ENCODE assay signal across 8 cellular contexts in genomic region chr1:52032785-52033131, GRCh38. TPM values are rescaled to one million over a fixed set of nuclear protein-coding genes. Genes with fewer than 3 reads are reported as not detected.
DNase-seq lines count a peak whose midpoint lies in the region; ATAC-seq and TF ChIP-seq lines count a peak whose summit lies in the region.

No MANE protein-coding gene starts in this region.

- H3K4me1 ChIP-seq in gastroesophageal sphincter, result peaks cover 8 to 33% (median 12%) of the 10 kb centered on the region in 3 donors
- H3K4me1 ChIP-seq in neutrophil (ENCODE audit: control insufficient read depth in 1 of 2, insufficient read depth in 1 of 2, low read depth in 1 of 2, low read length in 1 of 2), result peaks cover 25 to 26% of the 10 kb centered on the region in 2 experiments

- H3K36me3 Mint-ChIP-seq in CD4-positive, alpha-beta T cell (ENCODE audit: low read depth), result peaks cover 43% of the 10 kb centered on the region

- peaks cover 40% of the 10 kb centered on the region for H3K4me1 Mint-ChIP-seq in CD4-positive, alpha-beta T cell (ENCODE audit: low read depth)

- intact Hi-C loops in CD4-positive, alpha-beta T cell (cut with DNase I, micrococcal nuclease), result loop anchor here (1.0 to 10.0 kb wide), 2 partner anchors 24 to 1068 kb away; partner anchors contain the start of genes BTF3L4 (in 1 of the 2) and FAF1 (in 1 of the 2)

- H3K9me3 Mint-ChIP-seq in CD4-positive, alpha-beta T cell, result no peaks in the 10 kb centered on the region

- no peak for TF ChIP-seq CTCF in CD4-positive, alpha-beta T cell (IDR thresholded peaks at IDR 0.05)
- TF ChIP-seq CTCF in gastroesophageal sphincter (IDR thresholded peaks at IDR 0.05) (no peak), neutrophil (IDR thresholded peaks at IDR 0.05) (no peak)

- peak; percentile 3 for ATAC-seq in CD4-positive, alpha-beta T cell (ENCODE audit: poor library complexity)
- ATAC-seq in gastroesophageal sphincter (peak; percentile 48), HG03045 (IDR thresholded peaks at IDR 0.05; ENCODE audit: unreplicated experiment) (no peak)

- peak overlapping the region; percentile 81 for H3K27ac ChIP-seq in CD4-positive, alpha-beta T cell (ENCODE audit: low read depth, low read length)
- H3K27ac ChIP-seq in gastroesophageal sphincter (peak overlapping the region; percentile 87 to 93 (median 90)), neutrophil (peak overlapping the region; percentile 83)

- H3K27me3 ChIP-seq in CD4-positive, alpha-beta T cell (ENCODE audit: control insufficient read depth, insufficient read depth, low read length), result no peaks in the 10 kb centered on the region
- no peaks in the 10 kb centered on the region for H3K27me3 ChIP-seq in gastroesophageal sphincter
- H3K27me3 ChIP-seq in neutrophil, result no peaks in the 10 kb centered on the region

- peak overlapping the region; percentile 91 for H3K4me3 Mint-ChIP-seq in CD4-positive, alpha-beta T cell

- WGBS in gastroesophageal sphincter (ENCODE audit: low coverage in 1 of 2), 2 donors, result 0% methylated on average over 3 of the region's 24 CpGs; no CpG with 5 or more reads in 1 of the 2 donors

- CTCF ChIA-PET in CD4-positive, alpha-beta T cell (lab: Charles Lee), result interaction anchor here (0.7 to 1.1 kb wide), 3 partner anchors 23 to 371 kb away, joined by 3 to 5 read pairs (median 4); partner anchors contain the start of genes BTF3L4, ORC1, PRPF38A and TXNDC12

- H3K4me3 ChIP-seq in Jurkat, Clone E6-1 (ENCODE audit: low read length), result peak overlapping the region; percentile 97
- H3K4me3 ChIP-seq in gastroesophageal sphincter, result peak overlapping the region; percentile 65 to 86
- H3K4me3 ChIP-seq in neutrophil (ENCODE audit: low read depth in 1 of 2, low read length in 1 of 2), result peak overlapping the region; percentile 91 to 97

- POLR2A ChIA-PET in CD4-positive, alpha-beta T cell (lab: Charles Lee), result interaction anchor here (0.6 to 3.3 kb wide), 11 partner anchors 15 to 694 kb away, joined by 3 to 63 read pairs (median 5); partner anchors contain the start of genes BTF3L4, CC2D1B, ORC1 and PRPF38A

- DNase-seq in CD4-positive, alpha-beta T cell, result peak in 5 of 10 experiments; percentile 1 to 36 (median 7)
- DNase-seq in Jurkat, Clone E6-1 (ENCODE audit: low read depth, low spot score), result no peak
- DNase-seq in activated T-cell treated with anti-CD3 and anti-CD28 coated beads, Interleukin-2, amount 50 U/mL, for 48 hours, result peak; percentile 33 to 45
- no peak for DNase-seq in NCI-H226

- H3K9me3 ChIP-seq in CD4-positive, alpha-beta T cell (ENCODE audit: control insufficient read depth, low read length), result no peaks in the 10 kb centered on the region
- H3K9me3 ChIP-seq in gastroesophageal sphincter, result no peaks in the 10 kb centered on the region
- H3K9me3 ChIP-seq in neutrophil, result no peaks in the 10 kb centered on the region

- H3K27me3 Mint-ChIP-seq in CD4-positive, alpha-beta T cell, result no peaks in the 10 kb centered on the region

- H3K27ac Mint-ChIP-seq in CD4-positive, alpha-beta T cell, result peak overlapping the region; percentile 97

- H3K36me3 ChIP-seq in gastroesophageal sphincter, result peaks cover 0 to 20% of the 10 kb centered on the region in 2 donors
- peaks cover 21% of the 10 kb centered on the region for H3K36me3 ChIP-seq in neutrophil

- no peak for TF ChIP-seq EP300 in gastroesophageal sphincter (IDR thresholded peaks at IDR 0.05)

- peak; percentile 45 for TF ChIP-seq POLR2A in GM19099 (IDR thresholded peaks at IDR 0.05; ENCODE audit: extremely low read depth, insufficient read length, low read depth)
- no peak for TF ChIP-seq POLR2A in gastroesophageal sphincter (IDR thresholded peaks at IDR 0.05)

RNA-seq across cellular contexts. Expression of gene KTI12, which starts 0.9 kb away (rescaled TPM):
- 10 to 100 TPM; 23.4 to 24.0 TPM for total RNA-seq in CD4-positive, alpha-beta T cell
- 13.5 TPM for polyA plus RNA-seq in Jurkat, Clone E6-1 (2012; ENCODE audit: insufficient read depth, insufficient read length)
- total RNA-seq in gastroesophageal sphincter, result 10 to 100 TPM in 1 of 4 donors, 1 to 10 TPM in 3; 7.4 to 10.3 (median 8.9) TPM

RNA-seq across cellular contexts. Expression of gene TXNDC12, which starts 22.2 kb away (rescaled TPM):
- 10 to 100 TPM; 14.3 to 15.4 TPM for total RNA-seq in CD4-positive, alpha-beta T cell
- polyA plus RNA-seq in Jurkat, Clone E6-1 (2012; ENCODE audit: insufficient read depth, insufficient read length), result 89.6 TPM
- 10 to 100 TPM; 16.9 to 23.0 (median 19.6) TPM for total RNA-seq in gastroesophageal sphincter

RNA-seq across cellular contexts. Expression of gene BTF3L4, which starts 23.3 kb away (rescaled TPM):
- 10 to 100 TPM; 29.4 to 34.1 TPM for total RNA-seq in CD4-positive, alpha-beta T cell
- 68.7 TPM for polyA plus RNA-seq in Jurkat, Clone E6-1 (2012; ENCODE audit: insufficient read depth, insufficient read length)
- total RNA-seq in gastroesophageal sphincter, result 10 to 100 TPM; 31.4 to 64.5 (median 42.0) TPM

RNA-seq across cellular contexts. Expression of gene RAB3B, which starts 42.3 kb away (rescaled TPM):
- not detected for total RNA-seq in CD4-positive, alpha-beta T cell
- polyA plus RNA-seq in Jurkat, Clone E6-1 (2012; ENCODE audit: insufficient read depth, insufficient read length), result 1.5 TPM
- under 1 TPM; under 0.01 to 0.81 (median 0.34) TPM for total RNA-seq in gastroesophageal sphincter

Comparison
In these comparisons a context has a peak if more than half of its experiments do, and no peak if none do; other contexts are left out.
1. DNase-seq: peak in activated T-cell treated with anti-CD3 and anti-CD28 coated beads, Interleukin-2, amount 50 U/mL, for 48 hours (2 of 2); none in Jurkat, Clone E6-1 (single experiment) and NCI-H226 (single experiment).
2. Peak in every context shown above with its lines, with median percentiles within 50 percentile points of each other: H3K27ac ChIP-seq and H3K4me3 ChIP-seq.